Comparison of ENCODE assay signal across 15 cellular contexts in the genomic region with DNA sequence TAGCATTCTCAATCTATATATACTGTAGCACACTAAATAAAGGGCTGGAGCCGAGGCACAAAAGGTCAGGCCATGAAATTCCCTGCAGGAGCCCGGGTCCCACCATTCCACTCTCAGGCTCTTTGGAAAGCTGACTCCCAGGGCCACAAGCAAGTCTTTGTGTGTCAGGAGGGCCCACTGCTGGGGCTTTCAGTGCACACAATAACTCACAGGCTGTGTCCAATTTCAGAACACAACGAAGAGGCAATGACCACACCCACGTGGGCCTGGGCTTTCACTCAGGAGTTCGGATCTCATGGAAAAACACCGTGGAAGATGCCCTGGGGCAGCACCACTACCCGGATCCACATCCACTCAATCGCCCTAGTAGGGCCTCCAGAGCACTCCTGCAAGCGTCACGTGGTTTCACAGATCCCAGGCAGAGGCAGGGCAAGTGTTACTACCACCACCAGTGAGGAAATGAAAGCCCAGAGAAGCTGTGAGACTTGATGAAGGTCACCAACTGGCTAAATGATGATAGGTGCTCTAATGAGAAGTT.
DNase-seq lines count a peak whose midpoint lies in the region; ATAC-seq, FAIRE-seq and TF ChIP-seq lines count a peak whose summit lies in the region.
"Had no signal": no experiment of that assay in that cellular context is flagged by ENCODE, and none has a peak within 500 bp of the region (broad histone marks: within the 10 kb centered on the region; RNA-seq: fewer than 3 reads in every experiment).

No MANE protein-coding gene starts in this region.

- H3K4me3 ChIP-seq in colonic mucosa (no peak overlapping the region), small intestine (ENCODE audit: low read depth in 1 of 2, low read length in 2 of 2) (no peak overlapping the region)

- no peak overlapping the region for H3K4me3 Mint-ChIP-seq in stimulated activated naive CD8-positive, alpha-beta T cell treated with anti-CD3 and anti-CD28 coated beads, Interleukin-15, amount 100 ng/mL, for 72 hours
- H3K4me3 Mint-ChIP-seq: activated CD8-positive, alpha-beta T cell treated with anti-CD3 and anti-CD28 coated beads, Interleukin-2, amount 10 ng/mL, durations not matched to agents 7 days and 5 days; CD4-positive, CD25-positive, alpha-beta regulatory T cell; central memory CD8-positive, alpha-beta T cell; memory B cell; stimulated activated memory B cell treated with anti-CD40 and anti-IgM and Interleukin-4, amounts not matched to agents 10 μg/mL and 1 μg/mL and 100 μg/mL, for 72 hours had no signal

- WGBS in small intestine, 3 donors, result 49 to 66% (median 58%) methylated on average over 10 of the region's 10 CpGs

- no peak for TF ChIP-seq CTCF in colonic mucosa (IDR thresholded peaks at IDR 0.05)

- no peak for ATAC-seq in stimulated activated naive CD8-positive, alpha-beta T cell treated with anti-CD3 and anti-CD28 coated beads, Interleukin-15, amount 100 ng/mL, for 72 hours
- ATAC-seq in GM18870 (IDR thresholded peaks at IDR 0.05; ENCODE audit: unreplicated experiment), result no peak
- ATAC-seq: activated CD8-positive, alpha-beta T cell treated with anti-CD3 and anti-CD28 coated beads, Interleukin-2, amount 10 ng/mL, durations not matched to agents 7 days and 5 days had no signal

- H3K9me3 Mint-ChIP-seq in stimulated activated naive CD8-positive, alpha-beta T cell treated with anti-CD3 and anti-CD28 coated beads, Interleukin-15, amount 100 ng/mL, for 72 hours, result no peaks in the 10 kb centered on the region
- H3K9me3 Mint-ChIP-seq: CD4-positive, CD25-positive, alpha-beta regulatory T cell; central memory CD8-positive, alpha-beta T cell; memory B cell; stimulated activated memory B cell treated with anti-CD40 and anti-IgM and Interleukin-4, amounts not matched to agents 10 μg/mL and 1 μg/mL and 100 μg/mL, for 72 hours had no signal

- H3K9me3 ChIP-seq in colonic mucosa (no peaks in the 10 kb centered on the region), small intestine (ENCODE audit: control insufficient read depth, low read depth) (no peaks in the 10 kb centered on the region)

- peak; percentile 84 for DNase-seq in NCI-H69 (lab: John Stamatoyannopoulos, UW)
- peak; percentile 42 for DNase-seq in colonic mucosa
- DNase-seq in medulla oblongata (ENCODE audit: extremely low spot score), result peak; percentile 86
- DNase-seq in small intestine, result peak; percentile 60
- DNase-seq in stimulated activated naive CD8-positive, alpha-beta T cell treated with anti-CD3 and anti-CD28 coated beads, Interleukin-15, amount 100 ng/mL, for 72 hours, result no peak
- DNase-seq in RKO (ENCODE audit: low spot score), result no peak
- DNase-seq: activated CD8-positive, alpha-beta T cell treated with anti-CD3 and anti-CD28 coated beads, Interleukin-2, amount 10 ng/mL, durations not matched to agents 7 days and 5 days; activated naive CD4-positive, alpha-beta T cell; CD4-positive, CD25-positive, alpha-beta regulatory T cell; GF-D8; stimulated activated CD4-positive, alpha-beta T cell treated with anti-CD3 and anti-CD28 coated beads, Interleukin-4, amount 100 ng/mL, for 1 hour had no signal

- no peaks in the 10 kb centered on the region for H3K4me1 Mint-ChIP-seq in stimulated activated naive CD8-positive, alpha-beta T cell treated with anti-CD3 and anti-CD28 coated beads, Interleukin-15, amount 100 ng/mL, for 72 hours
- H3K4me1 Mint-ChIP-seq: central memory CD8-positive, alpha-beta T cell; memory B cell; stimulated activated memory B cell treated with anti-CD40 and anti-IgM and Interleukin-4, amounts not matched to agents 10 μg/mL and 1 μg/mL and 100 μg/mL, for 72 hours had no signal

- peak overlapping the region in 1 of 2 donors; percentile 67 for H3K27ac Mint-ChIP-seq in stimulated activated naive CD8-positive, alpha-beta T cell treated with anti-CD3 and anti-CD28 coated beads, Interleukin-15, amount 100 ng/mL, for 72 hours
- H3K27ac Mint-ChIP-seq: activated CD8-positive, alpha-beta T cell treated with anti-CD3 and anti-CD28 coated beads, Interleukin-2, amount 10 ng/mL, durations not matched to agents 7 days and 5 days; CD4-positive, CD25-positive, alpha-beta regulatory T cell; memory B cell; stimulated activated memory B cell treated with anti-CD40 and anti-IgM and Interleukin-4, amounts not matched to agents 10 μg/mL and 1 μg/mL and 100 μg/mL, for 72 hours had no signal

- intact Hi-C loops in colonic mucosa (cut with DNase I), result no loop called here

- peak overlapping the region; percentile 40 for H3K27ac ChIP-seq in colonic mucosa
- peak overlapping the region in 1 of 2 donors; percentile 12 for H3K27ac ChIP-seq in small intestine (ENCODE audit: low read depth in 1 of 2, low read length in 1 of 2)

- H3K9ac ChIP-seq in colonic mucosa (ENCODE audit: low read depth in 2 of 2, low read length in 2 of 2), result no peak overlapping the region

- FAIRE-seq in small intestine (lab: Jason Lieb, UNC), result no peak

- H3K4me1 ChIP-seq in colonic mucosa, result peaks cover 5% of the 10 kb centered on the region
- H3K4me1 ChIP-seq in small intestine (ENCODE audit: control insufficient read depth in 2 of 2, insufficient read depth in 1 of 2, low read depth in 1 of 2, low read length in 1 of 2), result peaks cover 0 to 4% of the 10 kb centered on the region in 2 donors

- H3K27me3 Mint-ChIP-seq in stimulated activated naive CD8-positive, alpha-beta T cell treated with anti-CD3 and anti-CD28 coated beads, Interleukin-15, amount 100 ng/mL, for 72 hours, result no peaks in the 10 kb centered on the region
- H3K27me3 Mint-ChIP-seq: CD4-positive, CD25-positive, alpha-beta regulatory T cell; stimulated activated memory B cell treated with anti-CD40 and anti-IgM and Interleukin-4, amounts not matched to agents 10 μg/mL and 1 μg/mL and 100 μg/mL, for 72 hours had no signal

- H3K36me3 ChIP-seq in colonic mucosa (no peaks in the 10 kb centered on the region), small intestine (ENCODE audit: control insufficient read depth in 2 of 2, insufficient read depth in 2 of 2, low read length in 2 of 2) (no peaks in the 10 kb centered on the region)

- H3K27me3 ChIP-seq in colonic mucosa (no peaks in the 10 kb centered on the region), small intestine (ENCODE audit: control insufficient read depth in 2 of 2, insufficient read depth in 2 of 2, low read length in 2 of 2) (no peaks in the 10 kb centered on the region)

Comparison
In these comparisons a context has a peak if more than half of its experiments do, and no peak if none do; other contexts are left out.
1. DNase-seq: peak in NCI-H69 (single experiment), colonic mucosa (single experiment), medulla oblongata (single experiment) and small intestine (single experiment); none in stimulated activated naive CD8-positive, alpha-beta T cell treated with anti-CD3 and anti-CD28 coated beads, Interleukin-15, amount 100 ng/mL, for 72 hours (0 of 2) and RKO (single experiment).